Comparison of ENCODE assay signal across 8 cellular contexts in the genomic region with DNA sequence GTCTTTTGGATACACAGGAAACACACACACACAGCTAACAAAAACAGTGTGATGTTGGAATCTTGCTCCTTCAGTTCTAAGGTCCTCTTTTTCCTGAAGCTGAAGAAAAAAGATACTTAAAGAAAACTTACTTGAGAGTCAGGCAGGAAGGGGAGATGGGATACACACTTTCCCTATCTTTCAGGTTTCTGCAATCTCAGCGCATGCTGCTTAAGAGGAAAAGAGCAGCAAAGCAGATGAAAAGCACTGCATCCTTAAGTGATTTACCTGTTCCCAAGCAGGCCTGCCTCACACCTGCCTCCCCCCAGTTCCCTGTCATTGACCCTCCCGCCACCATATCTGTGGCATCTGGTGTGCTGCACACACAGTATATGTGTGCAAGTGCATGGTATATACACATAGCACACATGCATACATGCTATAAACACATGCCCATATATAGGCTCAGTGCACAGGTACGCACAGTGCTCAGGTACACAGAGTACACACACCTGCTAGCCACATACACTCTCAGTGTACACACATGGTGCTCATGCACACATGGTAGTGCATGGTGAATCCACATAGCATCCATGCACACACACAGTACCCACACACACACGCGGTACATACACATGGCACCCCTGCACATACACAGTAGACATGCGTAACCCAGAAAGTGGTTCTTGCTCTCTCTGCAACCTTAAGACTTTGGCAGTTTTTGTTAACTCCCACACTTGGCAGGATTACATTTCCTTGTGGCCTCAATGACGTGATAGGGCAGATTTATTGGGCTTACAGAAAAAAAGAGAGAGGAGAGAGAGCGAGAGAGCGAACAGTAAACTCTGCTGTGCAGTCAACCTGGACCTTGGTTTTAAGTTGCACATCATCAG.
DNase-seq lines count a peak whose midpoint lies in the region; ATAC-seq and TF ChIP-seq lines count a peak whose summit lies in the region.

No MANE protein-coding gene starts in this region.

- peak overlapping the region; percentile 40 for H3K4me3 ChIP-seq in AG04450 (ENCODE audit: low read depth, low read length)
- peak overlapping the region; percentile 46 for H3K4me3 ChIP-seq in NB4 (ENCODE audit: low read depth, low read length)
- no peak overlapping the region for H3K4me3 ChIP-seq in cardiac fibroblast (replicated peaks in 1 of 2; ENCODE audit: low read depth in 2 of 2, low read length in 2 of 2)
- no peak overlapping the region for H3K4me3 ChIP-seq in muscle layer of colon (ENCODE audit: low read depth in 1 of 2, low read length in 2 of 2)

- H3K9me3 ChIP-seq in AG04450 (ENCODE audit: control insufficient read depth, insufficient read depth, low read length) = no peaks in the 10 kb centered on the region
- H3K9me3 ChIP-seq in muscle layer of colon (ENCODE audit: low read length) = no peaks in the 10 kb centered on the region

- H3K27ac ChIP-seq in AG04450 (ENCODE audit: low read depth, low read length) (peak overlapping the region; percentile 98), muscle layer of colon (ENCODE audit: low read depth, low read length) (peak overlapping the region; percentile 52)

- POLR2A ChIA-PET in AG04450 (lab: Yijun Ruan, JAX) = interaction anchor here (0.8 to 2.5 kb wide), 8 partner anchors 9 to 358 kb away, joined by 3 to 12 read pairs (median 6); no protein-coding TSS in a partner anchor

- CTCF ChIA-PET in AG04450 (lab: Charles Lee) = interaction anchor here (1.5 kb wide), 1 partner anchor 462 kb away, joined by 3 read pairs; no protein-coding TSS in a partner anchor

- DNase-seq in AG04450 (ENCODE audit: low read depth, low spot score) (peak; percentile 85), NB4 (ENCODE audit: low read depth) (peak; percentile 92), cardiac fibroblast (ENCODE audit: low read depth in 2 of 2) (peak; percentile 94), middle frontal gyrus (ENCODE audit: extremely low spot score, low spot score) (no peak), NCI-H345 (lab: John Stamatoyannopoulos, UW) (no peak)

- ATAC-seq in GM18868 (IDR thresholded peaks at IDR 0.05; ENCODE audit: unreplicated experiment) = peak; percentile 25
- ATAC-seq in GM21825 (IDR thresholded peaks at IDR 0.05; ENCODE audit: unreplicated experiment) = no peak

- no peaks in the 10 kb centered on the region for H3K36me3 ChIP-seq in muscle layer of colon (ENCODE audit: insufficient read depth, low read length)

- TF ChIP-seq POLR2A in NB4 (IDR thresholded peaks at IDR 0.05; ENCODE audit: extremely low read depth, insufficient read length) = no peak

- H3K9ac ChIP-seq in muscle layer of colon (ENCODE audit: low read length) = no peak overlapping the region

- no peak for TF ChIP-seq CTCF in AG04450 (IDR thresholded peaks at IDR 0.05; ENCODE audit: low read depth, low read length)
- TF ChIP-seq CTCF in NB4 (IDR thresholded peaks at IDR 0.05; ENCODE audit: low read depth, low read length) = no peak
- TF ChIP-seq CTCF in cardiac fibroblast (IDR thresholded peaks at IDR 0.05; ENCODE audit: low read depth, low read length) = no peak

- peaks cover 56% of the 10 kb centered on the region for H3K4me1 ChIP-seq in muscle layer of colon (ENCODE audit: insufficient read depth, low read length)

- H3K27me3 ChIP-seq in AG04450 (ENCODE audit: control insufficient read depth, insufficient read depth, low read length) = no peaks in the 10 kb centered on the region
- H3K27me3 ChIP-seq in muscle layer of colon (ENCODE audit: control insufficient read depth in 1 of 2, insufficient read depth in 2 of 2, low read length in 2 of 2) = no peaks in the 10 kb centered on the region

Comparison
In these comparisons a context has a peak if more than half of its experiments do, and no peak if none do; other contexts are left out.
1. DNase-seq: peak in AG04450 (single experiment), NB4 (single experiment) and cardiac fibroblast (2 of 2); none in middle frontal gyrus (single experiment) and NCI-H345 (single experiment).
2. H3K4me3 ChIP-seq: peak in AG04450 (single experiment) and NB4 (single experiment); none in cardiac fibroblast (0 of 2) and muscle layer of colon (0 of 2).